1 cellular context compared by ENCODE assay signal in the genomic region with DNA sequence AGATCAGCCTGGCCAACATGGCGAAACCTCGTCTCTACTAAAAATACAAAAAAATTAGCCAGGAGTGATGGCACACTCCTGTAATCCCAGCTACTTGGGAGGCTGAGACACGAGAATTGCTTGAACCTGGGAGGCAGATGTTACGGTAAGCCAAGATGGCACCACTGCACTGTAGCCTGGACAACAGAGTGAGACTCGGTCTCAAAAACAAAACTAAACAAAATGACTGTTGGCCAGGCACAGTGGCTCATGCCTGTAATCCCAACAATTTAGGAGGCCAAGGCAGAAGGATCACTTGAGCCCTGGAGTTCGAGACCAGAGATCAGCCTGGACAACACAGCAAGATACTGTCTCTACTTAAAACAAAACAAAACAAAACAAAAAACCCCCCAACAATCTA.
A peak's percentile ranks its signal among the peaks of the same experiment; 100 is the strongest.
TF ChIP-seq lines count a peak whose summit lies in the region.

No MANE protein-coding gene starts in this region.

TF ChIP-seq in HepG2, 621 proteins besides CTCF, POLR2A, EP300 and RAD21:
- peak; percentile 63 for TF ChIP-seq ZNF121 (CRISPR knock-in tag; IDR thresholded peaks at IDR 0.05)
TF ChIP-seq in HepG2: peak in this region for 1; not testable (repeated sequence) for 620.
